Comparison of ENCODE assay signal across 16 cellular contexts in genomic region chr10:44955408-44956070, GRCh38. TPM values are rescaled to one million over a fixed set of nuclear protein-coding genes. Genes with fewer than 3 reads are reported as not detected.
DNase-seq lines count a peak whose midpoint lies in the region; ATAC-seq, FAIRE-seq and TF ChIP-seq lines count a peak whose summit lies in the region.
"Had no signal": no experiment of that assay in that cellular context is flagged by ENCODE, and none has a peak within 500 bp of the region (broad histone marks: within the 10 kb centered on the region; RNA-seq: fewer than 3 reads in every experiment).

No MANE protein-coding gene starts in this region.

- H3K36me3 ChIP-seq in BLaER1 (peaks cover 14% of the 10 kb centered on the region), SJSA1 (peaks cover 16% of the 10 kb centered on the region), heart right ventricle (peaks cover 0 to 27% (median 6%) of the 10 kb centered on the region in 9 donors), sigmoid colon (peaks cover 0 to 6% (median 0%) of the 10 kb centered on the region in 4 donors)

- H3K27me3 ChIP-seq in BLaER1 (no peaks in the 10 kb centered on the region), SJSA1 (replicated peaks) (no peaks in the 10 kb centered on the region), heart right ventricle (no peaks in the 10 kb centered on the region), sigmoid colon (no peaks in the 10 kb centered on the region)

- TF ChIP-seq EP300 in sigmoid colon (IDR thresholded peaks at IDR 0.05), result no peak

- peaks cover 50% of the 10 kb centered on the region for H3K4me1 ChIP-seq in BLaER1
- H3K4me1 ChIP-seq in SJSA1 (replicated peaks), result peaks cover 89% of the 10 kb centered on the region
- peaks cover 4 to 74% (median 66%) of the 10 kb centered on the region in 9 donors for H3K4me1 ChIP-seq in heart right ventricle
- peaks cover 0 to 32% (median 22%) of the 10 kb centered on the region in 4 donors for H3K4me1 ChIP-seq in sigmoid colon

- H3K4me3 ChIP-seq in BLaER1, result no peak overlapping the region
- H3K4me3 ChIP-seq in SJSA1, result no peak overlapping the region
- H3K4me3 ChIP-seq in heart right ventricle, result no peak overlapping the region
- no peak overlapping the region for H3K4me3 ChIP-seq in sigmoid colon

- peak in 1 of 8 donors; percentile 1 for ATAC-seq in heart right ventricle
- ATAC-seq: activated CD8-positive, alpha-beta T cell treated with anti-CD3 and anti-CD28 coated beads for 36 hours; stimulated activated naive CD8-positive, alpha-beta T cell treated with anti-CD3 and anti-CD28 coated beads, Interleukin-15, amount 100 ng/mL, for 72 hours had no signal

- WGBS in heart right ventricle, 2 donors, result 74 to 85% methylated on average over 8 of the region's 8 CpGs
- 86 to 87% methylated on average over 8 of the region's 8 CpGs for WGBS in sigmoid colon, 2 donors

- DNase-seq in SJSA1 (ENCODE audit: low read depth in 1 of 2, low spot score in 2 of 2) (peak in 1 of 2 experiments; percentile 53), heart right ventricle (peak in 1 of 2 donors; percentile 6), sigmoid colon (peak; percentile 93), GDM1 (lab: John Stamatoyannopoulos, UW) (no peak), NCI-H69 (lab: John Stamatoyannopoulos, UW) (no peak), H54 (ENCODE audit: insufficient read length, low spot score) (no peak), NCI-H1930 (lab: John Stamatoyannopoulos, UW) (no peak)
- DNase-seq: activated CD8-positive, alpha-beta T cell treated with anti-CD3 and anti-CD28 coated beads for 36 hours; amniotic stem cell; EL; immature natural killer cell; NCI-H345; stimulated activated naive CD8-positive, alpha-beta T cell treated with anti-CD3 and anti-CD28 coated beads, Interleukin-15, amount 100 ng/mL, for 72 hours had no signal

- no peak for TF ChIP-seq CTCF in heart right ventricle (IDR thresholded peaks at IDR 0.05)
- no peak for TF ChIP-seq CTCF in sigmoid colon (IDR thresholded peaks at IDR 0.05)

- H4K20me1 ChIP-seq in BLaER1, result no peaks in the 10 kb centered on the region

- no peak for FAIRE-seq in H54 (lab: Jason Lieb, UNC)

- H3K9me3 ChIP-seq in BLaER1 (peaks cover 10% of the 10 kb centered on the region), SJSA1 (replicated peaks) (no peaks in the 10 kb centered on the region), heart right ventricle (peaks cover 0 to 6% (median 0%) of the 10 kb centered on the region in 11 donors), sigmoid colon (no peaks in the 10 kb centered on the region)

- intact Hi-C loops in heart right ventricle (cut with DNase I), result loop anchor here in 1 of 10 donors (2.0 kb wide), 1 partner anchor 77 kb away; no protein-coding TSS in a partner anchor
- intact Hi-C loops in sigmoid colon (cut with DNase I), result no loop called here

- no peak for TF ChIP-seq POLR2A in sigmoid colon (IDR thresholded peaks at IDR 0.05)
- no peak for TF ChIP-seq POLR2A in H54 (IDR thresholded peaks at IDR 0.05; ENCODE audit: low read depth, low read length)

- no peak overlapping the region for H3K9ac ChIP-seq in BLaER1

- H3K4me2 ChIP-seq in BLaER1, result peak overlapping the region; percentile 56

- no peak overlapping the region for H3K27ac ChIP-seq in BLaER1
- peak overlapping the region; percentile 68 for H3K27ac ChIP-seq in SJSA1
- peak overlapping the region in 8 of 10 donors; percentile 10 to 98 (median 52) for H3K27ac ChIP-seq in heart right ventricle
- H3K27ac ChIP-seq in sigmoid colon, result peak overlapping the region; percentile 20 to 53 (median 45)
- H3K27ac ChIP-seq: VCaP had no signal

RNA-seq across cellular contexts. Expression of gene RASSF4, which starts 4.1 kb away (rescaled TPM):
- 9.2 and 19.7 TPM in 2 replicates for total RNA-seq in SJSA1 (2014; rRNA removed; shearing (Covaris generic))
- 100 to 1,000 TPM in 2 of 10 donors, 10 to 100 TPM in 8; 73.3 to 120 (median 79.9) TPM for total RNA-seq in heart right ventricle
- polyA plus RNA-seq in heart right ventricle, result 10 to 100 TPM; 41.2 to 89.4 TPM
- 10 to 100 TPM; 23.2 to 61.7 (median 45.2) TPM for total RNA-seq in sigmoid colon
- polyA plus RNA-seq in sigmoid colon, result 10 to 100 TPM in 2 of 3 donors, 1 to 10 TPM in 1; 7.8 to 23.2 (median 13.6) TPM

RNA-seq across cellular contexts. Expression of gene DEPP1, which starts 23.1 kb away (rescaled TPM):
- 4.9 and 6.8 TPM in 2 replicates for total RNA-seq in SJSA1 (2014; rRNA removed; shearing (Covaris generic))
- total RNA-seq in heart right ventricle, result 100 to 1,000 TPM in 1 of 10 donors, 10 to 100 TPM in 9; 10.0 to 172 (median 23.8) TPM
- 10 to 100 TPM; 27.6 to 40.3 TPM for polyA plus RNA-seq in heart right ventricle
- total RNA-seq in sigmoid colon, result 100 to 1,000 TPM in 1 of 4 donors, 10 to 100 TPM in 3; 47.8 to 294 (median 54.7) TPM
- 10 to 100 TPM; 16.0 to 58.3 (median 53.6) TPM for polyA plus RNA-seq in sigmoid colon
- polyA plus RNA-seq: immature natural killer cell had no signal

RNA-seq across cellular contexts. Expression of gene TMEM72, which starts 44.4 kb away (rescaled TPM):
- not detected in 2 replicates for total RNA-seq in SJSA1 (2014; rRNA removed; shearing (Covaris generic))
- total RNA-seq in heart right ventricle (under 1 TPM in 2 of 10 donors, not detected in 8; 0.17 to 0.22 TPM), sigmoid colon (under 1 TPM in 1 of 4 donors, not detected in 3; 0.33 TPM)
- polyA plus RNA-seq in heart right ventricle (not detected), sigmoid colon (10 to 100 TPM in 1 of 3 donors, 1 to 10 TPM in 2; 3.9 to 11.8 (median 4.2) TPM)
- total RNA-seq: activated CD8-positive, alpha-beta T cell treated with anti-CD3 and anti-CD28 coated beads for 36 hours; T-helper 1 cell treated with Interleukin-12 subunit alpha and Interleukin-12 subunit beta and Interleukin-4 antibody, amounts not matched to agents 30 ng/mL and 1 ng/mL, for 36 hours had no signal
- polyA plus RNA-seq: immature natural killer cell had no signal

RNA-seq across cellular contexts. Expression of gene ZNF22, which starts 45.2 kb away (rescaled TPM):
- 59.6 and 88.5 TPM in 2 replicates for total RNA-seq in SJSA1 (2014; rRNA removed; shearing (Covaris generic))
- total RNA-seq in heart right ventricle, result 10 to 100 TPM; 11.0 to 17.2 (median 15.4) TPM
- 10 to 100 TPM; 16.2 to 16.3 TPM for polyA plus RNA-seq in heart right ventricle
- 10 to 100 TPM; 18.3 to 29.9 (median 24.0) TPM for total RNA-seq in sigmoid colon
- 10 to 100 TPM; 12.9 to 16.8 (median 13.5) TPM for polyA plus RNA-seq in sigmoid colon
